Comparison of ENCODE assay signal across 20 cellular contexts in the genomic region with DNA sequence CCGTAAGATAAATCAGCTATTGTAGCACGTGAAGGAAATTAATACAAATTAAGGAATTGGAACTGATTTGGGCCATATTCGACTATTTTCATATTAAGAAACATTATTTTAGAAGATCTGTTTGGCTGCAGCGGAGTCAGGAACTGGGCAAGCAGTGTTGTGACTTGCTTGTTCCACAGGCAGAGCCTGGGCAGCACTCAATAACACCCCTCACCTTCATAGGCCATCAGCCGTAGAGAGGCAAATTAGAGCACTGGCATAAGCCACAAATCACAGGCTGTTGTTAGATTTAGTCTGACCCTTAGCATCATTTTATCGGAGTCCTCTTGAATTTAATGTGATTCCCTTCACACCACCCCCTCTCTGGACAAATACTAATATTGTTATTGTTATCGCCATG.
A peak's percentile ranks its signal among the peaks of the same experiment; 100 is the strongest.
DNase-seq lines count a peak whose midpoint lies in the region; ATAC-seq and TF ChIP-seq lines count a peak whose summit lies in the region.
"Had no signal": no experiment of that assay in that cellular context is flagged by ENCODE, and none has a peak within 500 bp of the region (broad histone marks: within the 10 kb centered on the region; RNA-seq: fewer than 3 reads in every experiment).

No MANE protein-coding gene starts in this region.

- peaks cover 10% of the 10 kb centered on the region for H3K36me3 Mint-ChIP-seq in neural crest cell (ENCODE audit: low read depth)
- H3K36me3 Mint-ChIP-seq: CD4-positive, alpha-beta memory T cell had no signal

- H2BK15ac ChIP-seq in mesenchymal stem cell (ENCODE audit: low read depth, poor library complexity, severe bottlenecking), result no peak overlapping the region

- H2AK5ac ChIP-seq in mesenchymal stem cell (ENCODE audit: low read length, severe bottlenecking), result no peak overlapping the region

- H3K27ac ChIP-seq in heart left ventricle (peak overlapping the region in 6 of 12 donors; percentile 19 to 80 (median 34)), uterus (peak overlapping the region; percentile 83 to 89), colonic mucosa (no peak overlapping the region), mesenchymal stem cell (ENCODE audit: low read length, poor library complexity, severe bottlenecking) (no peak overlapping the region)
- H3K27ac ChIP-seq: 22Rv1 had no signal

- DNase-seq in NCI-H1417 (lab: John Stamatoyannopoulos, UW), result peak in 2 of 3 experiments; percentile 33 to 69
- no peak for DNase-seq in NCI-H1417 treated with DMSO at 0.1 percent for 48 hours (lab: John Stamatoyannopoulos, UW)
- DNase-seq in heart left ventricle, result no peak
- DNase-seq in neural crest cell (ENCODE audit: low read depth, low spot score), result no peak
- DNase-seq in uterus, result no peak
- DNase-seq in colonic mucosa, result no peak
- DNase-seq in stimulated activated CD4-positive, alpha-beta T cell treated with anti-CD3 and anti-CD28 coated beads, Interleukin-4, amount 100 ng/mL, for 24 hours, result no peak
- no peak for DNase-seq in mesenchymal stem cell
- DNase-seq: BE2C; Calu3; CD4-positive, alpha-beta memory T cell; DMS79; H9; IMR-90; Kasumi-1; NCI-H1105 treated with DMSO at 0.1 percent for 48 hours; NCI-H187 treated with DMSO at 0.1 percent for 48 hours; NCI-H526 treated with DMSO at 0.1 percent for 48 hours; NK-92 treated with Interleukin-12 subunit alpha and Interleukin-12 subunit beta, amount 100 ng/mL, for 24 hours had no signal

- peak overlapping the region; percentile 71 for H3K27ac Mint-ChIP-seq in neural crest cell (ENCODE audit: unreplicated experiment)
- H3K27ac Mint-ChIP-seq: CD4-positive, alpha-beta memory T cell had no signal

- H3K4me1 Mint-ChIP-seq in neural crest cell, result peaks cover 56% of the 10 kb centered on the region
- H3K4me1 Mint-ChIP-seq: CD4-positive, alpha-beta memory T cell had no signal

- no peaks in the 10 kb centered on the region for H3K9me3 Mint-ChIP-seq in neural crest cell
- H3K9me3 Mint-ChIP-seq: H9 had no signal

- 68 to 83% (median 80%) methylated on average over 7 of the region's 7 CpGs for WGBS in heart left ventricle, 4 donors
- WGBS in mesenchymal stem cell, result 96% methylated on average over 7 of the region's 7 CpGs

- TF ChIP-seq CTCF in heart left ventricle (IDR thresholded peaks at IDR 0.05) (no peak), neural crest cell (conservative IDR thresholded peaks at IDR 0.05) (no peak), uterus (IDR thresholded peaks at IDR 0.05) (no peak), colonic mucosa (IDR thresholded peaks at IDR 0.05) (no peak)

- H3K27me3 Mint-ChIP-seq in neural crest cell (ENCODE audit: low read depth), result no peaks in the 10 kb centered on the region
- H3K27me3 Mint-ChIP-seq: CD4-positive, alpha-beta memory T cell had no signal

- H3K4me2 ChIP-seq in mesenchymal stem cell (ENCODE audit: low read length, poor library complexity, severe bottlenecking), result no peak overlapping the region

- ATAC-seq in heart left ventricle, result peak; percentile 61 to 83 (median 76)

- H3K23ac ChIP-seq in mesenchymal stem cell (ENCODE audit: low read length in 2 of 2), result no peak overlapping the region

- peaks cover 0 to 18% (median 0%) of the 10 kb centered on the region in 9 donors for H3K36me3 ChIP-seq in heart left ventricle
- no peaks in the 10 kb centered on the region for H3K36me3 ChIP-seq in uterus
- no peaks in the 10 kb centered on the region for H3K36me3 ChIP-seq in colonic mucosa
- peaks cover 0 to 31% of the 10 kb centered on the region in 2 experiments for H3K36me3 ChIP-seq in mesenchymal stem cell (ENCODE audit: control insufficient read depth in 1 of 2, insufficient read depth in 2 of 2, low read depth in 1 of 2, low read length in 2 of 2)
- H3K36me3 ChIP-seq: BE2C had no signal

- TF ChIP-seq POLR2A in heart left ventricle (IDR thresholded peaks at IDR 0.05) (no peak), uterus (IDR thresholded peaks at IDR 0.05) (no peak)

- no peak overlapping the region for H2AFZ ChIP-seq in mesenchymal stem cell (ENCODE audit: low read depth, low read length)

- H3K9me3 ChIP-seq in heart left ventricle, result no peaks in the 10 kb centered on the region
- H3K9me3 ChIP-seq in uterus, result no peaks in the 10 kb centered on the region
- H3K9me3 ChIP-seq in colonic mucosa, result no peaks in the 10 kb centered on the region
- no peaks in the 10 kb centered on the region for H3K9me3 ChIP-seq in mesenchymal stem cell (ENCODE audit: control insufficient read depth, low read length)
- H3K9me3 ChIP-seq: BE2C had no signal

- H3K18ac ChIP-seq in mesenchymal stem cell (ENCODE audit: low read depth in 1 of 2, low read length in 2 of 2), result no peak overlapping the region

- H3K4me3 ChIP-seq in heart left ventricle (no peak overlapping the region), uterus (no peak overlapping the region), colonic mucosa (no peak overlapping the region), mesenchymal stem cell (ENCODE audit: insufficient read depth in 1 of 2, low read depth in 1 of 2, low read length in 2 of 2) (no peak overlapping the region)

- no peak overlapping the region for H3K14ac ChIP-seq in mesenchymal stem cell (ENCODE audit: low read length in 2 of 2)

- H4K8ac ChIP-seq in mesenchymal stem cell (ENCODE audit: low read length), result no peak overlapping the region

- intact Hi-C loops in heart left ventricle (cut with DNase I) (loop anchor here in 2 of 10 donors (10.0 kb wide), 2 partner anchors 153 to 283 kb away; no protein-coding TSS in a partner anchor), uterus (cut with DNase I; ENCODE audit: low total_unique reads) (loop anchor here (10.0 kb wide), 1 partner anchor 153 kb away; no protein-coding TSS in a partner anchor), colonic mucosa (cut with DNase I) (no loop called here)

- H3K4me3 Mint-ChIP-seq in neural crest cell, result no peak overlapping the region
- H3K4me3 Mint-ChIP-seq: CD4-positive, alpha-beta memory T cell had no signal

- no peak overlapping the region for H2BK12ac ChIP-seq in mesenchymal stem cell (ENCODE audit: low read length in 2 of 2)

- peaks cover 8% of the 10 kb centered on the region for H3K79me1 ChIP-seq in mesenchymal stem cell (replicated peaks; ENCODE audit: low read length, poor library complexity, severe bottlenecking)

- H3K27me3 ChIP-seq in heart left ventricle (no peaks in the 10 kb centered on the region), uterus (no peaks in the 10 kb centered on the region), colonic mucosa (no peaks in the 10 kb centered on the region), mesenchymal stem cell (ENCODE audit: control insufficient read depth in 1 of 2, insufficient read depth in 1 of 2, low read length in 2 of 2) (no peaks in the 10 kb centered on the region)

- H2BK120ac ChIP-seq in mesenchymal stem cell (ENCODE audit: low read depth, low read length), result no peak overlapping the region

- H3K4me1 ChIP-seq in heart left ventricle (peaks cover 0 to 56% (median 26%) of the 10 kb centered on the region in 12 donors), uterus (peaks cover 14 to 22% of the 10 kb centered on the region in 2 donors), colonic mucosa (peaks cover under 1% of the 10 kb centered on the region), mesenchymal stem cell (ENCODE audit: control insufficient read depth, insufficient read depth, low read depth, low read length) (peaks cover 6% of the 10 kb centered on the region)
- H3K4me1 ChIP-seq: BE2C had no signal

- H2BK5ac ChIP-seq in mesenchymal stem cell (ENCODE audit: low read depth, low read length, poor library complexity, severe bottlenecking), result no peak overlapping the region

- no peak overlapping the region for H3K4ac ChIP-seq in mesenchymal stem cell (ENCODE audit: low read depth in 1 of 2, low read length in 2 of 2)

- H3K9ac ChIP-seq in colonic mucosa (ENCODE audit: low read depth in 2 of 2, low read length in 2 of 2) (no peak overlapping the region), mesenchymal stem cell (ENCODE audit: low read length) (no peak overlapping the region)

- H4K91ac ChIP-seq in mesenchymal stem cell (ENCODE audit: low read length), result no peak overlapping the region

Comparison
In these comparisons a context has a peak if more than half of its experiments do, and no peak if none do; other contexts are left out.
1. DNase-seq: peak in NCI-H1417 (2 of 3); none in NCI-H1417 treated with DMSO at 0.1 percent for 48 hours (single experiment), heart left ventricle (0 of 5), neural crest cell (single experiment), uterus (0 of 2), colonic mucosa (single experiment), stimulated activated CD4-positive, alpha-beta T cell treated with anti-CD3 and anti-CD28 coated beads, Interleukin-4, amount 100 ng/mL, for 24 hours (single experiment) and mesenchymal stem cell (single experiment).
2. H3K27ac ChIP-seq: peak in uterus (2 of 2); none in colonic mucosa (single experiment) and mesenchymal stem cell (single experiment).